14 cellular contexts compared by ENCODE assay signal in the genomic region with DNA sequence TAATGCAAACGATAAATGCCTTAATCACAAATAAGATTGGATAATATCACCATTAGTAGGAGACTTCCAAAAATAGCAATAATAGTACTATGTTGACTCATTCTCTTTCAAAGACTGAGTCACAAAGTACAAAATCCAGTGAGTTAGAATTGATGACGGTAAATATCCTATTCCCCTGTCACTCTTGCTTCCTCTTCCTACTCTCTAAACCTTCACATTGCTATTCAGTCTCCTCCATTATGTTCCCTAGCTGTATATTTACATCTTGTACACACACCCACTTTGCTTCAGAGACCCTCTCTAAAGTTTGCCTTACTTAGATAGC. TPM values are rescaled to one million over a fixed set of nuclear protein-coding genes. Genes with fewer than 3 reads are reported as not detected.
DNase-seq lines count a peak whose midpoint lies in the region; ATAC-seq, FAIRE-seq and TF ChIP-seq lines count a peak whose summit lies in the region.
"Had no signal": no experiment of that assay in that cellular context is flagged by ENCODE, and none has a peak within 500 bp of the region (broad histone marks: within the 10 kb centered on the region; RNA-seq: fewer than 3 reads in every experiment).

No MANE protein-coding gene starts in this region.

- H3K23ac ChIP-seq in IMR-90 (ENCODE audit: low read depth, low read length): no peak overlapping the region
- no peak overlapping the region for H3K23ac ChIP-seq in mesenchymal stem cell (ENCODE audit: low read length in 2 of 2)

- TF ChIP-seq POLR2A in IMR-90 (IDR thresholded peaks at IDR 0.05; ENCODE audit: low read depth, low read length): no peak

- H2BK5ac ChIP-seq in IMR-90 (ENCODE audit: low read depth, low read length, poor library complexity, severe bottlenecking) (peak overlapping the region; percentile 3), mesenchymal stem cell (ENCODE audit: low read depth, low read length, poor library complexity, severe bottlenecking) (no peak overlapping the region)

- no peak overlapping the region for H2AK9ac ChIP-seq in IMR-90 (replicated peaks; ENCODE audit: low read depth, low read length, poor library complexity)

- POLR2A ChIA-PET in IMR-90 (lab: Charles Lee; ENCODE audit: unreplicated experiment): no interaction called here

- H3K36me3 ChIP-seq in IMR-90 (ENCODE audit: control insufficient read depth, insufficient read depth, low read length) (no peaks in the 10 kb centered on the region), mammary epithelial cell (ENCODE audit: insufficient read depth, low read length) (no peaks in the 10 kb centered on the region), mesenchymal stem cell (ENCODE audit: control insufficient read depth in 1 of 2, insufficient read depth in 2 of 2, low read depth in 1 of 2, low read length in 2 of 2) (no peaks in the 10 kb centered on the region)

- no peak overlapping the region for H3K56ac ChIP-seq in IMR-90 (ENCODE audit: extremely low read depth, insufficient read depth, low read length)

- H3K27ac ChIP-seq in IMR-90 (ENCODE audit: insufficient read depth, low read length) (no peak overlapping the region), mammary epithelial cell (ENCODE audit: insufficient read depth, low read depth, low read length) (no peak overlapping the region), mesenchymal stem cell (ENCODE audit: low read length, poor library complexity, severe bottlenecking) (no peak overlapping the region)

- in situ Hi-C loops in IMR-90 (cut with MboI; ENCODE audit: low sequenced_read_pairs) (no loop called here), mammary epithelial cell (cut with MboI; ENCODE audit: low sequenced_read_pairs in 2 of 2) (no loop called here)

- no peaks in the 10 kb centered on the region for H4K20me1 ChIP-seq in IMR-90 (ENCODE audit: insufficient read depth, low read length)
- H4K20me1 ChIP-seq in mammary epithelial cell (ENCODE audit: insufficient read depth, low read length): no peaks in the 10 kb centered on the region

- no peak overlapping the region for H2AK5ac ChIP-seq in IMR-90 (ENCODE audit: low read depth, low read length)
- no peak overlapping the region for H2AK5ac ChIP-seq in mesenchymal stem cell (ENCODE audit: low read length, severe bottlenecking)

- H2AFZ ChIP-seq in IMR-90 (replicated peaks; ENCODE audit: low read length, poor library complexity) (no peak overlapping the region), mammary epithelial cell (ENCODE audit: low read depth, low read length) (peak overlapping the region; percentile 36), mesenchymal stem cell (ENCODE audit: low read depth, low read length) (no peak overlapping the region)

- DNase-seq in Ammon's horn (ENCODE audit: low spot score) (peak; percentile 6), IMR-90 (peak; percentile 71), mammary epithelial cell (peak; percentile 60), mesenchymal stem cell (peak; percentile 38), frontal cortex (ENCODE audit: low spot score in 2 of 2) (no peak)
- DNase-seq in activated CD8-positive, alpha-beta memory T cell treated with anti-CD3 and anti-CD28 coated beads for 24 hours: no peak
- no peak for DNase-seq in stimulated activated CD4-positive, alpha-beta T cell treated with anti-CD3 and anti-CD28 coated beads, Interleukin-4, amount 100 ng/mL, for 4 hours
- DNase-seq: kidney, retina, T1000 had no signal

- peak overlapping the region; percentile 5; the same call in 1 of the 2 replicates for H2BK20ac ChIP-seq in IMR-90 (ENCODE audit: low read depth, low read length)

- H3K9me1 ChIP-seq in IMR-90 (ENCODE audit: insufficient read depth, low read length): peaks cover 4% of the 10 kb centered on the region; the same call in 1 of the 2 replicates

- peak overlapping the region; percentile 13; the same call in 1 of the 2 replicates for H3K18ac ChIP-seq in IMR-90 (ENCODE audit: low read depth, low read length)
- no peak overlapping the region for H3K18ac ChIP-seq in mesenchymal stem cell (ENCODE audit: low read depth in 1 of 2, low read length in 2 of 2)

- H3K4me2 ChIP-seq in IMR-90 (ENCODE audit: low read depth, low read length) (peak overlapping the region; percentile 73; the same call in 1 of the 2 replicates), mammary epithelial cell (ENCODE audit: insufficient read depth, low read depth, low read length) (peak overlapping the region; percentile 49), mesenchymal stem cell (ENCODE audit: low read length, poor library complexity, severe bottlenecking) (no peak overlapping the region)

- H3K9ac ChIP-seq in IMR-90 (ENCODE audit: low read depth, low read length) (no peak overlapping the region), mammary epithelial cell (ENCODE audit: insufficient read depth, low read length) (no peak overlapping the region), mesenchymal stem cell (ENCODE audit: low read length) (no peak overlapping the region)

- no peak overlapping the region for H4K5ac ChIP-seq in IMR-90 (ENCODE audit: low read depth, low read length)

- H2BK15ac ChIP-seq in IMR-90 (ENCODE audit: low read depth, low read length) (peak overlapping the region; percentile 35; the same call in 2 of the 3 replicates), mesenchymal stem cell (ENCODE audit: low read depth, poor library complexity, severe bottlenecking) (no peak overlapping the region)

- peak; percentile 75 for ATAC-seq in IMR-90 (ENCODE audit: low read depth)
- no peak for ATAC-seq in HG03432 (IDR thresholded peaks at IDR 0.05; ENCODE audit: unreplicated experiment)
- ATAC-seq: activated naive CD4-positive, alpha-beta T cell treated with anti-CD3 and anti-CD28 coated beads, Interleukin-2, amount 50 U/mL, for 72 hours had no signal

- CTCF ChIA-PET in IMR-90 (lab: Yijun Ruan, JAX) (interaction anchor here (0.7 kb wide), 1 partner anchor 106 kb away, joined by 3 read pairs; no protein-coding TSS in a partner anchor), mammary epithelial cell (lab: Charles Lee; ENCODE audit: low non-redundant PET) (no interaction called here)

- H3K14ac ChIP-seq in IMR-90 (replicated peaks; ENCODE audit: low read depth, low read length) (no peak overlapping the region), mesenchymal stem cell (ENCODE audit: low read length in 2 of 2) (no peak overlapping the region)

- H3K79me1 ChIP-seq in IMR-90 (ENCODE audit: low read depth in 1 of 2, low read length in 2 of 2) (no peaks in the 10 kb centered on the region), mesenchymal stem cell (replicated peaks; ENCODE audit: low read length, poor library complexity, severe bottlenecking) (no peaks in the 10 kb centered on the region)

- H4K8ac ChIP-seq in IMR-90 (ENCODE audit: low read depth in 2 of 2, low read length in 2 of 2) (peak overlapping the region in 1 of 2 experiments; percentile 27; a peak in 1 of 4 replicates), mesenchymal stem cell (ENCODE audit: low read length) (no peak overlapping the region)

- H3K4me1 ChIP-seq in IMR-90 (ENCODE audit: control insufficient read depth, insufficient read depth, low read length) (peaks cover 10% of the 10 kb centered on the region), mammary epithelial cell (ENCODE audit: insufficient read depth, low read length) (peaks cover 13% of the 10 kb centered on the region), mesenchymal stem cell (ENCODE audit: control insufficient read depth, insufficient read depth, low read depth, low read length) (no peaks in the 10 kb centered on the region)

- BruUV-seq in IMR-90 (replicated peaks; lab: Mats Ljungman, UMichigan) (no TSS peak), mammary epithelial cell (replicated peaks; lab: Mats Ljungman, UMichigan) (no TSS peak)

- H2BK12ac ChIP-seq in mesenchymal stem cell (ENCODE audit: low read length in 2 of 2): no peak overlapping the region

- H3K4me3 ChIP-seq in IMR-90 (ENCODE audit: insufficient read depth, low read depth, low read length): no peak overlapping the region
- no peak overlapping the region for H3K4me3 ChIP-seq in mammary epithelial cell (replicated peaks in 1 of 3; ENCODE audit: insufficient read depth in 1 of 3, low read depth in 2 of 3, low read length in 3 of 3)
- H3K4me3 ChIP-seq in mesenchymal stem cell (ENCODE audit: insufficient read depth in 1 of 2, low read depth in 1 of 2, low read length in 2 of 2): no peak overlapping the region

- TF ChIP-seq CTCF in IMR-90 (conservative IDR thresholded peaks at IDR 0.05; ENCODE audit: low read depth, low read length) (no peak), mammary epithelial cell (conservative IDR thresholded peaks at IDR 0.05 in 1 of 2, IDR thresholded peaks at IDR 0.05 in 1 of 2; ENCODE audit: extremely low read depth in 1 of 2, insufficient read depth in 1 of 2, low read depth in 1 of 2, low read length in 2 of 2) (no peak)

- intact Hi-C loops in IMR-90 (cut with micrococcal nuclease) (no loop called here), mammary epithelial cell (cut with micrococcal nuclease) (loop anchor here (5.0 kb wide), 1 partner anchor 78 kb away; no protein-coding TSS in a partner anchor)

- H3K9me3 ChIP-seq in IMR-90 (ENCODE audit: control insufficient read depth, insufficient read depth, low read length) (no peaks in the 10 kb centered on the region), mammary epithelial cell (replicated peaks; ENCODE audit: insufficient read depth, low read length) (no peaks in the 10 kb centered on the region), mesenchymal stem cell (ENCODE audit: control insufficient read depth, low read length) (no peaks in the 10 kb centered on the region)

- dilution Hi-C loops in IMR-90 (cut with HindIII; ENCODE audit: low sequenced_read_pairs, unreplicated experiment) (no loop called here), mammary epithelial cell (cut with HindIII; ENCODE audit: low sequenced_read_pairs) (no loop called here)

- FAIRE-seq in frontal cortex (lab: Jason Lieb, UNC): no peak
- FAIRE-seq: colon, G401.6, kidney had no signal

- H3K4ac ChIP-seq in IMR-90 (ENCODE audit: low read depth, low read length) (no peak overlapping the region), mesenchymal stem cell (ENCODE audit: low read depth in 1 of 2, low read length in 2 of 2) (no peak overlapping the region)

- no peak for TF ChIP-seq RAD21 in IMR-90 (IDR thresholded peaks at IDR 0.05; ENCODE audit: low read length)

- no CpG with 5 or more reads among the region's 2 CpGs for WGBS in IMR-90 (ENCODE audit: extremely low coverage in 2 of 2, insufficient read length in 1 of 2), 2 experiments
- 6% methylated on average over 2 of the region's 2 CpGs for WGBS in mammary epithelial cell (ENCODE audit: low coverage, missing lambda C conversion rate)
- 18% methylated on average over 1 of the region's 2 CpGs for WGBS in mesenchymal stem cell

- H4K91ac ChIP-seq in IMR-90 (ENCODE audit: insufficient read depth, low read depth, low read length) (peak overlapping the region; percentile 18; the same call in 1 of the 2 replicates), mesenchymal stem cell (ENCODE audit: low read length) (no peak overlapping the region)

- H2BK120ac ChIP-seq in IMR-90 (ENCODE audit: low read depth, low read length): peak overlapping the region; percentile 35; the same call in 1 of the 2 replicates
- H2BK120ac ChIP-seq in mesenchymal stem cell (ENCODE audit: low read depth, low read length): no peak overlapping the region

- H3K27me3 ChIP-seq in IMR-90 (ENCODE audit: control insufficient read depth, insufficient read depth, low read length) (no peaks in the 10 kb centered on the region), mammary epithelial cell (ENCODE audit: insufficient read depth, low read length) (no peaks in the 10 kb centered on the region), mesenchymal stem cell (ENCODE audit: control insufficient read depth in 1 of 2, insufficient read depth in 1 of 2, low read length in 2 of 2) (no peaks in the 10 kb centered on the region)

- H3K79me2 ChIP-seq in mammary epithelial cell (ENCODE audit: insufficient read depth, low read length): no peaks in the 10 kb centered on the region

RNA-seq across cellular contexts. Expression of a gene that starts 26.3 kb away (rescaled TPM):
- 42.3 and 43.0 TPM in 2 replicates for total RNA-seq in IMR-90 (2012; rRNA removed)
- 12.3 and 12.9 TPM in 2 replicates for polyA plus RNA-seq in IMR-90 (2012; rRNA removed)
- 2.9 and 3.1 TPM in 2 replicates for polyA plus RNA-seq in IMR-90 (2012; cell fraction: cytosol; rRNA removed)
- polyA plus RNA-seq in IMR-90 (2012; cell fraction: nucleus; rRNA removed; ENCODE audit: low replicate concordance): 5.9 and 22.2 TPM in 2 replicates
- total RNA-seq in mammary epithelial cell: 10 to 100 TPM; 57.8 to 65.7 TPM
- polyA plus RNA-seq in mammary epithelial cell: 17.4 TPM
- 106 TPM for polyA minus RNA-seq in mammary epithelial cell
- 19.8 TPM for polyA plus RNA-seq in mesenchymal stem cell (2013, experiment 1 of 2)
- polyA plus RNA-seq in mesenchymal stem cell (2013, experiment 2 of 2): 21.1 TPM
- total RNA-seq in frontal cortex: 39.9 TPM

Comparison
In these comparisons a context has a peak if more than half of its experiments do, and no peak if none do; other contexts are left out.
1. DNase-seq: peak in Ammon's horn (single experiment), IMR-90 (single experiment), mammary epithelial cell (single experiment) and mesenchymal stem cell (single experiment); none in activated CD8-positive, alpha-beta memory T cell treated with anti-CD3 and anti-CD28 coated beads for 24 hours (single experiment), stimulated activated CD4-positive, alpha-beta T cell treated with anti-CD3 and anti-CD28 coated beads, Interleukin-4, amount 100 ng/mL, for 4 hours (0 of 2) and frontal cortex (0 of 2).